ENCODE assay signal across 2 cellular contexts in the genomic region with DNA sequence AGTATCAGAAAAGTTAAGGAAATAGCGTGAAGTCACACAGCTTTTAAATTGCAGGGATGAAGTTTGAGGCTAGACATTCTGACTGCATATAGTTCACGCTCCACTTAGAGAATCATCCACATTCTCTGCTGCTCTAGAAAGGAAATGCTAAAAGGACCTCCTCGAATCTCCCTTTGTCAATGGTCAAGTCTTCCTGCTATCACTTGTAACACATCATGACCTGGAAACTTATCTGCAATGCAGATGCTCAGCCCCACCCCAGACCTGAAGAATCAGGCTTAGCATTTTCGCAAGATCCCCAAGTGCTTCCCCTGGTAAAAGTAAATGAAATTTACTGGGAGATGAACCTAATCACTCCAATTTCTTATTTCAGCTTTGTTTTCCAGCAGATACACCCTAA.
TF ChIP-seq lines count a peak whose summit lies in the region.

No MANE protein-coding gene starts in this region.

TF ChIP-seq in GM23338, 12 proteins besides CTCF, POLR2A, EP300 and RAD21:
- TF ChIP-seq NANOG (IDR thresholded peaks at IDR 0.05; ENCODE audit: borderline replicate concordance) (no peak), POLR2AphosphoS5 (IDR thresholded peaks at IDR 0.05; ENCODE audit: low read depth) (no peak), ZNF462 (CRISPR knock-in tag; IDR thresholded peaks at IDR 0.05) (peak; percentile 93), EZH2 (IDR thresholded peaks at IDR 0.05; ENCODE audit: low read depth, unreplicated experiment) (no peak), REST (IDR thresholded peaks at IDR 0.05; ENCODE audit: unreplicated experiment) (no peak)

TF ChIP-seq in H1, 55 proteins besides CTCF, POLR2A, EP300 and RAD21:
- TF ChIP-seq SP2 (IDR thresholded peaks at IDR 0.05; ENCODE audit: low read length), result no peak
- no peak for TF ChIP-seq EGR1 (IDR thresholded peaks at IDR 0.05; ENCODE audit: borderline replicate concordance, low read depth, low read length)
- TF ChIP-seq CBX8 (IDR thresholded peaks at IDR 0.05; ENCODE audit: borderline replicate concordance, low read depth, low read length), result no peak
- 0 out of 2 replicates have a peak, but pooled peaks have one; percentile 1 for TF ChIP-seq CEBPB (IDR thresholded peaks at IDR 0.05; ENCODE audit: low read depth, low read length)
